9 cellular contexts compared by ENCODE assay signal in the genomic region with DNA sequence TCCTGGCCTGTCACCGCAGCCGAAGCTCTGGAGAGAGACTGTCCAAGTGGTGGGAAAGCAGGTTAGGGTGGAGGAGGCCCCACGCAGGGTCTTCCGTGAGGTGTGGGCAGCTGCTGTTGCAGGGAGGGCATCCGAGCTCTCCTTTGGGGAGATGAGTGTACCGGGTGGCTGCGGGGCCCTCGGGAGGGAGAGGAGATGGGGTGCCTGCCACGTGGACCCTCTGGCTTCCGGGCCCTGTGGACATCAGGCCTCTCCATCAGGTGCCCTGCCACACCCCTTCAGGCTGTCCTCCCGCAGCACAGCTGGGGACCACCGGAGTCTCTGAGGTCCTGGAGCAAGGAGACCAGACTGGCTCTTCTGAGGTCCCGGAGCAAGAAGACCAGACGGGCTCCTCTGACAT. TPM values are rescaled to one million over a fixed set of nuclear protein-coding genes. Genes with fewer than 3 reads are reported as not detected.
DNase-seq lines count a peak whose midpoint lies in the region; ATAC-seq, FAIRE-seq and TF ChIP-seq lines count a peak whose summit lies in the region.
"Had no signal": no experiment of that assay in that cellular context is flagged by ENCODE, and none has a peak within 500 bp of the region (broad histone marks: within the 10 kb centered on the region; RNA-seq: fewer than 3 reads in every experiment).

No MANE protein-coding gene starts in this region.

- H3K4me1 Mint-ChIP-seq in activated naive CD4-positive, alpha-beta T cell treated with anti-CD3 and anti-CD28 coated beads, Interleukin-2, amount 10 ng/mL, durations not matched to agents 7 days and 5 days: peaks cover 41% of the 10 kb centered on the region
- peaks cover 29% of the 10 kb centered on the region for H3K4me1 Mint-ChIP-seq in activated naive CD8-positive, alpha-beta T cell treated with anti-CD3 and anti-CD28 coated beads for 36 hours
- peaks cover 10% of the 10 kb centered on the region for H3K4me1 Mint-ChIP-seq in type B pancreatic cell (ENCODE audit: unreplicated experiment)

- H3K27ac Mint-ChIP-seq in activated naive CD4-positive, alpha-beta T cell treated with anti-CD3 and anti-CD28 coated beads, Interleukin-2, amount 10 ng/mL, durations not matched to agents 7 days and 5 days: no peak overlapping the region
- peak overlapping the region; percentile 87 for H3K27ac Mint-ChIP-seq in activated naive CD8-positive, alpha-beta T cell treated with anti-CD3 and anti-CD28 coated beads for 36 hours
- peak overlapping the region; percentile 95 for H3K27ac Mint-ChIP-seq in type B pancreatic cell

- no peak for ATAC-seq in GM19455 (IDR thresholded peaks at IDR 0.05; ENCODE audit: unreplicated experiment)

- CTCF ChIA-PET in activated naive CD4-positive, alpha-beta T cell treated with anti-CD3 and anti-CD28 coated beads, Interleukin-2, amount 10 ng/mL, durations not matched to agents 7 days and 5 days (lab: Charles Lee): interaction anchor here (1.0 to 4.3 kb wide), 7 partner anchors 37 to 201 kb away, joined by 3 to 37 read pairs (median 4); a partner anchor contains a TSS

- peaks cover 12% of the 10 kb centered on the region for H3K36me3 Mint-ChIP-seq in activated naive CD4-positive, alpha-beta T cell treated with anti-CD3 and anti-CD28 coated beads, Interleukin-2, amount 10 ng/mL, durations not matched to agents 7 days and 5 days
- peaks cover 19% of the 10 kb centered on the region for H3K36me3 Mint-ChIP-seq in activated naive CD8-positive, alpha-beta T cell treated with anti-CD3 and anti-CD28 coated beads for 36 hours
- H3K36me3 Mint-ChIP-seq in type B pancreatic cell: peaks cover 8% of the 10 kb centered on the region

- no peaks in the 10 kb centered on the region for H3K9me3 ChIP-seq in kidney (ENCODE audit: control insufficient read depth in 1 of 2, low read length in 2 of 2)

- peaks cover 5 to 9% of the 10 kb centered on the region in 2 donors for H3K36me3 ChIP-seq in kidney (ENCODE audit: control insufficient read depth in 1 of 2, insufficient read depth in 2 of 2, low read length in 2 of 2)

- DNase-seq in activated naive CD4-positive, alpha-beta T cell treated with anti-CD3 and anti-CD28 coated beads, Interleukin-2, amount 10 ng/mL, durations not matched to agents 7 days and 5 days: peak; percentile 20
- DNase-seq in activated naive CD4-positive, alpha-beta T cell treated with anti-CD3 and anti-CD28 coated beads, Interleukin-2, amount 50 U/mL, for 16 hours: no peak
- DNase-seq in activated naive CD8-positive, alpha-beta T cell treated with anti-CD3 and anti-CD28 coated beads for 36 hours: no peak
- peak; percentile 79 for DNase-seq in kidney
- DNase-seq in type B pancreatic cell (ENCODE audit: extremely low spot score, unreplicated experiment): no peak
- no peak for DNase-seq in NCI-H2107 treated with DMSO at 0.1 percent for 48 hours (lab: John Stamatoyannopoulos, UW; ENCODE audit: unreplicated experiment)
- no peak for DNase-seq in RPMI8226
- DNase-seq: activated CD4-positive, alpha-beta T cell treated with anti-CD3 and anti-CD28 coated beads, Interleukin-2, amount 50 U/mL, for 4 hours had no signal

- H3K27me3 Mint-ChIP-seq in activated naive CD4-positive, alpha-beta T cell treated with anti-CD3 and anti-CD28 coated beads, Interleukin-2, amount 10 ng/mL, durations not matched to agents 7 days and 5 days: peaks cover 6% of the 10 kb centered on the region
- no peaks in the 10 kb centered on the region for H3K27me3 Mint-ChIP-seq in activated naive CD8-positive, alpha-beta T cell treated with anti-CD3 and anti-CD28 coated beads for 36 hours
- H3K27me3 Mint-ChIP-seq in type B pancreatic cell: no peaks in the 10 kb centered on the region

- no peak overlapping the region for H3K27ac ChIP-seq in kidney (ENCODE audit: low read depth in 2 of 2, low read length in 2 of 2)

- H3K9ac ChIP-seq in kidney (ENCODE audit: low read length in 2 of 2): peak overlapping the region in 1 of 2 donors; percentile 37

- no peak for FAIRE-seq in kidney (lab: Jason Lieb, UNC)

- TF ChIP-seq CTCF in kidney (IDR thresholded peaks at IDR 0.05; ENCODE audit: borderline replicate concordance, extremely low read depth, insufficient read depth) (no peak), type B pancreatic cell (conservative IDR thresholded peaks at IDR 0.05) (no peak)

- H3K4me3 ChIP-seq in kidney (ENCODE audit: low read length in 2 of 2): peak overlapping the region; percentile 80 to 82

- peaks cover 0 to 26% of the 10 kb centered on the region in 2 donors for H3K4me1 ChIP-seq in kidney (ENCODE audit: control insufficient read depth in 1 of 2, insufficient read depth in 1 of 2, low read depth in 1 of 2, low read length in 2 of 2)

- no peaks in the 10 kb centered on the region for H3K9me3 Mint-ChIP-seq in activated naive CD4-positive, alpha-beta T cell treated with anti-CD3 and anti-CD28 coated beads, Interleukin-2, amount 10 ng/mL, durations not matched to agents 7 days and 5 days
- H3K9me3 Mint-ChIP-seq in activated naive CD8-positive, alpha-beta T cell treated with anti-CD3 and anti-CD28 coated beads for 36 hours: no peaks in the 10 kb centered on the region
- no peaks in the 10 kb centered on the region for H3K9me3 Mint-ChIP-seq in type B pancreatic cell

- H3K4me3 Mint-ChIP-seq in activated naive CD4-positive, alpha-beta T cell treated with anti-CD3 and anti-CD28 coated beads, Interleukin-2, amount 10 ng/mL, durations not matched to agents 7 days and 5 days: peak overlapping the region; percentile 86
- H3K4me3 Mint-ChIP-seq in activated naive CD8-positive, alpha-beta T cell treated with anti-CD3 and anti-CD28 coated beads for 36 hours: peak overlapping the region; percentile 90
- H3K4me3 Mint-ChIP-seq in type B pancreatic cell: peak overlapping the region; percentile 100

- intact Hi-C loops in kidney (cut with DNase I): no loop called here

RNA-seq across cellular contexts. Expression of a gene that starts 1.7 kb away (rescaled TPM):
- 10 to 100 TPM; 17.3 to 18.2 TPM for total RNA-seq in activated naive CD8-positive, alpha-beta T cell treated with anti-CD3 and anti-CD28 coated beads for 36 hours
- total RNA-seq in kidney (28.5 TPM), type B pancreatic cell (ENCODE audit: low replicate concordance) (33.6 and 46.9 TPM in 2 replicates)
- 37.7 TPM for polyA plus RNA-seq in kidney (ENCODE audit: insufficient read depth, low read depth, low replicate concordance)

RNA-seq across cellular contexts. Expression of a gene that starts 9.9 kb away (rescaled TPM):
- 10 to 100 TPM; 22.2 to 22.9 TPM for total RNA-seq in activated naive CD8-positive, alpha-beta T cell treated with anti-CD3 and anti-CD28 coated beads for 36 hours
- total RNA-seq in kidney (21.8 TPM), type B pancreatic cell (ENCODE audit: low replicate concordance) (25.3 and 66.6 TPM in 2 replicates)
- polyA plus RNA-seq in kidney (ENCODE audit: insufficient read depth, low read depth, low replicate concordance): 11.3 TPM

RNA-seq across cellular contexts. Expression of a gene that starts 36.9 kb away (rescaled TPM):
- 10 to 100 TPM; 26.4 to 27.2 TPM for total RNA-seq in activated naive CD8-positive, alpha-beta T cell treated with anti-CD3 and anti-CD28 coated beads for 36 hours
- total RNA-seq in kidney (89.1 TPM), type B pancreatic cell (ENCODE audit: low replicate concordance) (36.2 and 44.0 TPM in 2 replicates)
- polyA plus RNA-seq in kidney (ENCODE audit: insufficient read depth, low read depth, low replicate concordance): 181 TPM

RNA-seq across cellular contexts. Expression of a gene that starts 55.3 kb away (rescaled TPM):
- 10 to 100 TPM; 94.7 to 97.2 TPM for total RNA-seq in activated naive CD8-positive, alpha-beta T cell treated with anti-CD3 and anti-CD28 coated beads for 36 hours
- total RNA-seq in kidney (191 TPM), type B pancreatic cell (ENCODE audit: low replicate concordance) (84.5 and 128 TPM in 2 replicates)
- 171 TPM for polyA plus RNA-seq in kidney (ENCODE audit: insufficient read depth, low read depth, low replicate concordance)

RNA-seq across cellular contexts. Expression of a gene that starts 57.7 kb away (rescaled TPM):
- total RNA-seq in activated naive CD8-positive, alpha-beta T cell treated with anti-CD3 and anti-CD28 coated beads for 36 hours: not detected
- total RNA-seq in kidney (3.6 TPM), type B pancreatic cell (ENCODE audit: low replicate concordance) (51.6 and 156 TPM in 2 replicates)
- 1.9 TPM for polyA plus RNA-seq in kidney (ENCODE audit: insufficient read depth, low read depth, low replicate concordance)

Comparison
In these comparisons a context has a peak if more than half of its experiments do, and no peak if none do; other contexts are left out.
1. DNase-seq: peak in activated naive CD4-positive, alpha-beta T cell treated with anti-CD3 and anti-CD28 coated beads, Interleukin-2, amount 10 ng/mL, durations not matched to agents 7 days and 5 days (single experiment) and kidney (single experiment); none in activated naive CD4-positive, alpha-beta T cell treated with anti-CD3 and anti-CD28 coated beads, Interleukin-2, amount 50 U/mL, for 16 hours (single experiment), activated naive CD8-positive, alpha-beta T cell treated with anti-CD3 and anti-CD28 coated beads for 36 hours (single experiment), type B pancreatic cell (single experiment), NCI-H2107 treated with DMSO at 0.1 percent for 48 hours (single experiment) and RPMI8226 (single experiment).
2. Peak in every context shown above with its lines, with median percentiles within 50 percentile points of each other: H3K4me3 Mint-ChIP-seq.